19 cellular contexts compared by ENCODE assay signal in the genomic region with DNA sequence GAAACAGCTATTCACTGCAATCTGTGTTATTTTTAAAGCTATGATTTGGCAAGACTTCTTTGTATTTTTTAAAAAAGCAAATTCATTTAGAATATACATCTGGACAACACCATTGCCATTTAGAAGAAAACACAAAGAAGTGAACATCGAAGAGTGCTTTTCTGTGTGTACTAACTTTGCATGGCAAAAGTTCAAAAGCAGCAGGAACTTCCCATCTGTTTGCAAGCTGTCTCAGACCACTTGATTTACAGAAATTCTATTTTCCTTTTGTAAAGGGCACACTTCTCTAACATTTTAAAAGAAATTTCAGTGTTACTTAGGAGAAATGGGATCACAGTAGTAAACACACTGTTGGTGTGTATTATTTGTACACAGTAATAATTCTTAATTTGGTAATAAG.
DNase-seq lines count a peak whose midpoint lies in the region; ATAC-seq and TF ChIP-seq lines count a peak whose summit lies in the region.
"Had no signal": no experiment of that assay in that cellular context is flagged by ENCODE, and none has a peak within 500 bp of the region (broad histone marks: within the 10 kb centered on the region; RNA-seq: fewer than 3 reads in every experiment).

No MANE protein-coding gene starts in this region.

- no peak overlapping the region for H4K8ac ChIP-seq in neuronal stem cell (ENCODE audit: low read depth, low read length)

- WGBS in GM23248 (ENCODE audit: low coverage in 1 of 2, low lambda C conversion rate in 2 of 2, missing lambda C conversion rate in 2 of 2), 2 experiments = 12 to 13% methylated on average over 1 of the region's 1 CpG
- no CpG with 5 or more reads among the region's 1 CpG for WGBS in neuronal stem cell (ENCODE audit: extremely low coverage in 2 of 2, insufficient read length in 2 of 2, insufficient replicate concordance in 1 of 2), 2 donors
- WGBS in lower leg skin, 2 donors = 30 to 33% methylated on average over 1 of the region's 1 CpG

- no peak overlapping the region for H3K4ac ChIP-seq in neuronal stem cell (ENCODE audit: low read length)

- H3K79me1 ChIP-seq in neuronal stem cell (ENCODE audit: low read depth, low read length) = no peaks in the 10 kb centered on the region

- H3K27me3 ChIP-seq in GM23248 (replicated peaks; ENCODE audit: insufficient read depth) (no peaks in the 10 kb centered on the region), neuronal stem cell (ENCODE audit: control insufficient read depth in 3 of 3, insufficient read depth in 3 of 3, low read depth in 1 of 3, low read length in 3 of 3) (no peaks in the 10 kb centered on the region)
- H3K27me3 ChIP-seq: ascending aorta, BE2C, suprapubic skin had no signal

- no peak overlapping the region for H2BK15ac ChIP-seq in neuronal stem cell (ENCODE audit: low read length)

- H2AK5ac ChIP-seq in neuronal stem cell (ENCODE audit: low read depth, low read length) = no peak overlapping the region

- H3K4me2 ChIP-seq in GM23248 (ENCODE audit: unreplicated experiment) (peak overlapping the region; percentile 23), neuronal stem cell (ENCODE audit: insufficient read depth, low read length, poor library complexity, severe bottlenecking) (no peak overlapping the region)

- no peak overlapping the region for H3K23ac ChIP-seq in neuronal stem cell (ENCODE audit: low read depth, low read length, poor library complexity)

- H3K18ac ChIP-seq in neuronal stem cell (ENCODE audit: low read length) = no peak overlapping the region

- TF ChIP-seq CTCF in fibroblast of mammary gland (conservative IDR thresholded peaks at IDR 0.05; ENCODE audit: control insufficient read depth, insufficient read depth, low read depth, low read length) (no peak), lower leg skin (IDR thresholded peaks at IDR 0.05) (no peak)

- no peaks in the 10 kb centered on the region for H3K9me2 ChIP-seq in GM23248 (ENCODE audit: insufficient read depth)

- H4K91ac ChIP-seq in neuronal stem cell (ENCODE audit: low read depth, low read length, poor library complexity) = no peak overlapping the region

- intact Hi-C loops in lower leg skin (cut with DNase I; ENCODE audit: low total_unique reads) = no loop called here

- H2AFZ ChIP-seq in GM23248 = peak overlapping the region; percentile 18; the same call in 1 of the 2 replicates
- H2AFZ ChIP-seq in neuronal stem cell (ENCODE audit: low read length) = peak overlapping the region; percentile 57

- ATAC-seq in GM19463 (IDR thresholded peaks at IDR 0.05; ENCODE audit: unreplicated experiment) = no peak
- no peak for ATAC-seq in GM18867 (IDR thresholded peaks at IDR 0.05; ENCODE audit: unreplicated experiment)
- ATAC-seq: K562 had no signal

- H3K4me3 ChIP-seq in GM23248 (peak overlapping the region; percentile 34), SK-N-MC (0 out of 2 replicates have a peak overlapping the region, but pooled peaks have one; percentile 13), fibroblast of mammary gland (ENCODE audit: control insufficient read depth, low read depth, low read length) (no peak overlapping the region), neuronal stem cell (ENCODE audit: low read length in 2 of 2) (no peak overlapping the region), lower leg skin (ENCODE audit: low read depth, poor library complexity, severe bottlenecking) (no peak overlapping the region)
- H3K4me3 ChIP-seq: ascending aorta, K562, skin epidermis, suprapubic skin had no signal

- H2BK120ac ChIP-seq in neuronal stem cell (ENCODE audit: low read depth, low read length) = no peak overlapping the region

- no peak overlapping the region for H3K14ac ChIP-seq in neuronal stem cell (ENCODE audit: low read length)

- H3K79me2 ChIP-seq in GM23248 (ENCODE audit: insufficient read depth) = no peaks in the 10 kb centered on the region

- H4K20me1 ChIP-seq in GM23248 (ENCODE audit: insufficient read depth) = no peaks in the 10 kb centered on the region

- H3K9ac ChIP-seq in GM23248 (no peak overlapping the region), SK-N-MC (ENCODE audit: insufficient read length) (no peak overlapping the region), neuronal stem cell (ENCODE audit: low read depth, low read length, poor library complexity) (no peak overlapping the region)

- TF ChIP-seq POLR2A in lower leg skin (IDR thresholded peaks at IDR 0.05) = no peak

- no peak overlapping the region for H2BK5ac ChIP-seq in neuronal stem cell (ENCODE audit: low read length)

- no peaks in the 10 kb centered on the region for H3F3A ChIP-seq in GM23248 (ENCODE audit: insufficient read depth)

- DNase-seq in GM23248 (no peak), SK-N-MC (ENCODE audit: low read depth, low spot score) (no peak), fibroblast of mammary gland (ENCODE audit: low read depth) (peak; percentile 39), neuronal stem cell (ENCODE audit: low spot score) (no peak), lower leg skin (ENCODE audit: low spot score in 2 of 2) (no peak), AG08395 (ENCODE audit: low spot score) (no peak)
- DNase-seq: activated CD4-positive, alpha-beta T cell treated with anti-CD3 and anti-CD28 coated beads, Interleukin-2, amount 50 U/mL, for 4 hours; activated naive CD4-positive, alpha-beta T cell treated with anti-CD3 and anti-CD28 coated beads, Interleukin-2, amount 10 ng/mL, durations not matched to agents 7 days and 5 days; activated T-cell treated with anti-CD3 and anti-CD28 coated beads, Interleukin-2, amount 50 U/mL, for 1 hour; BE2C; hypothalamus; MV-4-11; NCI-H2107 had no signal

- no peak overlapping the region for H2BK12ac ChIP-seq in neuronal stem cell (ENCODE audit: low read length)

- in situ Hi-C loops in GM23248 (cut with MboI) = no loop called here

- H3K27ac ChIP-seq in GM23248 = no peak overlapping the region
- H3K27ac ChIP-seq in SK-N-MC = peak overlapping the region; percentile 29; the same call in 1 of the 2 replicates
- no peak overlapping the region for H3K27ac ChIP-seq in neuronal stem cell (replicated peaks; ENCODE audit: low read length)
- H3K27ac ChIP-seq: ascending aorta, skin epidermis, suprapubic skin had no signal

- H3K9me3 ChIP-seq in GM23248 (ENCODE audit: low read depth) = no peaks in the 10 kb centered on the region
- H3K9me3 ChIP-seq in SK-N-MC (ENCODE audit: low read depth, low read length) = no peaks in the 10 kb centered on the region
- peaks cover 0 to 10% of the 10 kb centered on the region in 2 donors for H3K9me3 ChIP-seq in neuronal stem cell (replicated peaks in 1 of 2; ENCODE audit: control insufficient read depth in 2 of 2, insufficient read depth in 1 of 2, low read depth in 1 of 2, low read length in 2 of 2)
- H3K9me3 ChIP-seq: ascending aorta, BE2C, suprapubic skin had no signal

- H3K36me3 ChIP-seq in GM23248 (ENCODE audit: low read depth) (no peaks in the 10 kb centered on the region), SK-N-MC (ENCODE audit: insufficient read depth, low read length) (no peaks in the 10 kb centered on the region), neuronal stem cell (replicated peaks in 1 of 2; ENCODE audit: control insufficient read depth in 2 of 2, insufficient read depth in 2 of 2, low read length in 2 of 2) (no peaks in the 10 kb centered on the region)
- H3K36me3 ChIP-seq: ascending aorta, BE2C, suprapubic skin had no signal

- H3K4me1 ChIP-seq in GM23248 (ENCODE audit: insufficient read depth) = peaks cover 23% of the 10 kb centered on the region
- no peaks in the 10 kb centered on the region for H3K4me1 ChIP-seq in neuronal stem cell (ENCODE audit: control insufficient read depth in 2 of 2, insufficient read depth in 1 of 2, low read depth in 1 of 2, low read length in 2 of 2)
- H3K4me1 ChIP-seq: ascending aorta, BE2C, suprapubic skin had no signal

Comparison
In these comparisons a context has a peak if more than half of its experiments do, and no peak if none do; other contexts are left out.
1. H3K4me3 ChIP-seq: peak in GM23248 (single experiment) and SK-N-MC (single experiment); none in fibroblast of mammary gland (single experiment), neuronal stem cell (0 of 2) and lower leg skin (single experiment).